ENCODE assay signal across 1 cellular context in genomic region chr14:103378042-103378854, GRCh38.
TF ChIP-seq lines count a peak whose summit lies in the region.

No MANE protein-coding gene starts in this region.

TF ChIP-seq in HepG2, 621 proteins besides CTCF, POLR2A, EP300 and RAD21 (continued from another document and continues in another):
- TF ChIP-seq PHF21A (CRISPR knock-in tag; IDR thresholded peaks at IDR 0.05) (0 out of 2 replicates have a peak, but pooled peaks have one; percentile 41), ZNF556 (CRISPR knock-in tag; IDR thresholded peaks at IDR 0.05; ENCODE audit: borderline replicate concordance) (0 out of 2 replicates have a peak, but pooled peaks have one; percentile 16), TOE1 (CRISPR knock-in tag; IDR thresholded peaks at IDR 0.05) (no peak), ZBTB26 (CRISPR knock-in tag; IDR thresholded peaks at IDR 0.05; ENCODE audit: borderline replicate concordance) (peak; percentile 97; the same call in 1 of the 2 replicates), GATAD2A (CRISPR knock-in tag; IDR thresholded peaks at IDR 0.05) (peak; percentile 45; the same call in 1 of the 2 replicates), THAP11 (CRISPR knock-in tag; IDR thresholded peaks at IDR 0.05) (0 out of 2 replicates have a peak, but pooled peaks have one; percentile 13), HNF4A (CRISPR knock-in tag; IDR thresholded peaks at IDR 0.05) (peak; percentile 87), ZFX (CRISPR knock-in tag; IDR thresholded peaks at IDR 0.05; ENCODE audit: low read depth) (peak; percentile 34; the same call in 1 of the 2 replicates), NR2C2 (CRISPR knock-in tag; IDR thresholded peaks at IDR 0.05; ENCODE audit: borderline replicate concordance) (0 out of 2 replicates have a peak, but pooled peaks have one; percentile 25), HNF4G (IDR thresholded peaks at IDR 0.05; ENCODE audit: borderline replicate concordance, low read depth, low read length) (peak; percentile 67), HNF4G (CRISPR knock-in tag; IDR thresholded peaks at IDR 0.05; ENCODE audit: borderline replicate concordance, low read depth) (no peak), ZNF235 (CRISPR knock-in tag; IDR thresholded peaks at IDR 0.05; ENCODE audit: borderline replicate concordance) (no peak), ZHX1 (CRISPR knock-in tag; IDR thresholded peaks at IDR 0.05; ENCODE audit: low read depth) (peak; percentile 72; the same call in 1 of the 2 replicates), TBX2 (CRISPR knock-in tag; IDR thresholded peaks at IDR 0.05; ENCODE audit: borderline replicate concordance) (peak; percentile 35; the same call in 1 of the 2 replicates), NCOR1 (IDR thresholded peaks at IDR 0.05; ENCODE audit: borderline replicate concordance, low read length) (peak; percentile 61; the same call in 1 of the 2 replicates), JUND (CRISPR knock-in tag; IDR thresholded peaks at IDR 0.05) (no peak), ZMYM2 (CRISPR knock-in tag; IDR thresholded peaks at IDR 0.05) (peak; percentile 71), HMGXB4 (CRISPR knock-in tag; IDR thresholded peaks at IDR 0.05; ENCODE audit: borderline replicate concordance in 1 of 2, low read depth in 1 of 2) (peak in 1 of 2 experiments; percentile 46; a peak in 1 of 4 replicates), ZNF501 (CRISPR knock-in tag; IDR thresholded peaks at IDR 0.05) (peak; percentile 39; the same call in 1 of the 2 replicates), AHDC1 (CRISPR knock-in tag; IDR thresholded peaks at IDR 0.05; ENCODE audit: borderline replicate concordance) (0 out of 2 replicates have a peak, but pooled peaks have one; percentile 53), SAP130 (CRISPR knock-in tag; IDR thresholded peaks at IDR 0.05; ENCODE audit: low read depth) (peak; percentile 35; the same call in 1 of the 2 replicates), NFE2L2 (IDR thresholded peaks at IDR 0.05; ENCODE audit: low read length) (no peak), POLR2G (IDR thresholded peaks at IDR 0.05; ENCODE audit: low read depth, low read length) (peak; percentile 29; the same call in 1 of the 2 replicates), ZNF33B (CRISPR knock-in tag; IDR thresholded peaks at IDR 0.05) (0 out of 2 replicates have a peak, but pooled peaks have one; percentile 22), ESRRA (CRISPR knock-in tag; IDR thresholded peaks at IDR 0.05; ENCODE audit: low read depth) (peak; percentile 63; the same call in 1 of the 2 replicates), ZNF605 (CRISPR knock-in tag; IDR thresholded peaks at IDR 0.05) (0 out of 2 replicates have a peak, but pooled peaks have one; percentile 8), LCORL (IDR thresholded peaks at IDR 0.05) (no peak), LCORL (CRISPR knock-in tag; IDR thresholded peaks at IDR 0.05) (0 out of 2 replicates have a peak, but pooled peaks have one; percentile 40), DMAP1 (CRISPR knock-in tag; IDR thresholded peaks at IDR 0.05) (no peak), HOXA3 (CRISPR knock-in tag; IDR thresholded peaks at IDR 0.05) (peak; percentile 56; the same call in 1 of the 2 replicates), ZNF317 (CRISPR knock-in tag; IDR thresholded peaks at IDR 0.05) (0 out of 2 replicates have a peak, but pooled peaks have one; percentile 46), PAXIP1 (CRISPR knock-in tag; conservative IDR thresholded peaks at IDR 0.05) (peak; percentile 45; the same call in 1 of the 2 replicates), CREB1 (IDR thresholded peaks at IDR 0.05) (peak; percentile 39; the same call in 1 of the 2 replicates), CREB1 (CRISPR knock-in tag; IDR thresholded peaks at IDR 0.05) (peak; percentile 69), ZMYM3 (CRISPR knock-in tag; IDR thresholded peaks at IDR 0.05) (peak; percentile 87)
